Comparison of ENCODE assay signal across 11 cellular contexts in the genomic region with DNA sequence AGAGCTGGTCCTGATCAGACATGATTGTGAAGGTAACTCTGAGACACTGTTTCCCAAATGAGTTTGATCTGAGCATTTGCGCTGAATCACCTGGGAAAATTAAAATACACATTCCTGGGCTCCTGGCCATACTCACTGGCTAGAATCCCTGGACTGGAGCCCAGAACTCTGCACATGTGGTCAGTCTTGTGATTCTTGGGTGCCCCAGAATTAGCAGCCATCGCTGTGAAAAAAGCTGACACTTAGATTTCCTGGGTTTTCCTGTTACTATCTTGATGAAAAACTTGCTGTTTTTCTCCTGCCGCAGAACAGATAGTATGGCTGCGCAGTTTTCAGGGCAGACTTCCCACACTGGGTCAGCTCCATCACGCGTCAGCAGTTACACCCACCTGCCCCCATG. TPM values are rescaled to one million over a fixed set of nuclear protein-coding genes. Genes with fewer than 3 reads are reported as not detected.
A peak's percentile ranks its signal among the peaks of the same experiment; 100 is the strongest.
DNase-seq lines count a peak whose midpoint lies in the region.
"Had no signal": no experiment of that assay in that cellular context is flagged by ENCODE, and none has a peak within 500 bp of the region (broad histone marks: within the 10 kb centered on the region; RNA-seq: fewer than 3 reads in every experiment).

No MANE protein-coding gene starts in this region.

- DNase-seq in Ammon's horn (ENCODE audit: low spot score) = peak; percentile 37
- DNase-seq in NCI-H2196 treated with DMSO at 0.1 percent for 48 hours (lab: John Stamatoyannopoulos, UW; ENCODE audit: unreplicated experiment) = peak; percentile 8
- peak; percentile 53 for DNase-seq in fibroblast of gingiva (ENCODE audit: low read depth)
- peak; percentile 67 for DNase-seq in myocyte (ENCODE audit: low read depth)
- DNase-seq in SIG-M5 treated with dmso at 0.1 percent for 504 hours (lab: John Stamatoyannopoulos, UW; ENCODE audit: unreplicated experiment) = no peak
- no peak for DNase-seq in NCI-H1417 (lab: John Stamatoyannopoulos, UW)
- DNase-seq in SKM-1 (lab: John Stamatoyannopoulos, UW; ENCODE audit: unreplicated experiment) = no peak
- DNase-seq in activated naive CD4-positive, alpha-beta T cell treated with Interleukin-2 at 50 U/mL for 16 hours = no peak
- DNase-seq: Kasumi-1, naive B cell had no signal

RNA-seq across cellular contexts. Expression of a gene that starts 24.6 kb away (rescaled TPM):
- total RNA-seq in myocyte = 0.16 TPM in 1 of 2 replicates, not detected in the other
- polyA plus RNA-seq in myocyte (2012) = 0.39 TPM
- total RNA-seq: foreskin keratinocyte had no signal
- polyA plus RNA-seq: foreskin keratinocyte had no signal

RNA-seq across cellular contexts. Expression of a gene that starts 39.6 kb away (rescaled TPM):
- total RNA-seq in myocyte = 4.3 and 7.7 TPM in 2 replicates
- 15.5 TPM for polyA plus RNA-seq in myocyte (2012)

RNA-seq across cellular contexts. Expression of a gene that starts 50.0 kb away (rescaled TPM):
- total RNA-seq in myocyte = not detected in 2 replicates
- polyA plus RNA-seq in myocyte (2012) = 0.20 TPM
- total RNA-seq: foreskin keratinocyte had no signal
- polyA plus RNA-seq: foreskin keratinocyte had no signal

Comparison
In these comparisons a context has a peak if more than half of its experiments do, and no peak if none do; other contexts are left out.
1. DNase-seq: peak in Ammon's horn (single experiment), NCI-H2196 treated with DMSO at 0.1 percent for 48 hours (single experiment), fibroblast of gingiva (single experiment) and myocyte (single experiment); none in SIG-M5 treated with dmso at 0.1 percent for 504 hours (single experiment), NCI-H1417 (0 of 3), SKM-1 (single experiment) and activated naive CD4-positive, alpha-beta T cell treated with Interleukin-2 at 50 U/mL for 16 hours (single experiment).